In the genomic region with DNA sequence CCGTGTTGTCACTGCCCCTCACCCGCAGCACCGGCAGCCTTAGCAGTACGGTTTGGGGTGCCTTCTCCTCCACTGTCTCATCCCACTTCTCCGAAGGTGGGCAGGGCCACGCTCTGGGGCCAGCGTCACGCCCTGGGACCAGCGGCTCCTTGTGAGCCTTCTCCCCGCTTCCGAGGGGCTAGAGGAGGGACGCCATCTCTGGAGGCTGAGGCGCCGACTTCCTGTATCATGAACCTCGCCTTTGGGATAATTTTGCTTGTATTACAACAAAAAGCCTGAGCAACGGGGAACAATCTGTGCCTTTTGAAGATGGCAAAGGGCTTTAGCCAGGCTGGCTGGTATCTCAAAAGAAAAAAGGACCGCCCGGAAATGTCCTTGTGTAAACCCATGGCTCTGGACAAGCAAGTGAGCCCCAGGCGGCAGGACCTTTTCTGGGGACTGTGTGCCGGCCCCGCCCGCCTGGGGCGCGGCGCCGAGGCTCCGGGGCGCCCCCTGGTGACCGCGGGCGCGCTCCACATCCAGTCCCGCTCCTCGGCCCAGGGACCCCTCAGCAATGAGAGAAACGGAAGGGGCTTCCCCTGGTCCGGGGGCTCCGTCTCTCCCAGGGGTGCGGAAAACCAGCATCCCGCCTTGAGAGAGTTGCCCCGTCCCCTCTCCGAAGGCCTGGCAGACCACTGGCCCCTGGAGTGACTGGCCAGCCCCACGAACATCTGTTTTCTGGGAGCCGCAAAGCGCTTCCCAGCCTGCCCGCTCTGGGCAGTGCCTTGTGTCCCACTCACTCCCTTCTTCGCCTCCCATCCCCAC, we compare ENCODE assay signal across 8 cellular contexts. TPM values are rescaled to one million over a fixed set of nuclear protein-coding genes. Genes with fewer than 3 reads are reported as not detected.
A peak's percentile ranks its signal among the peaks of the same experiment; 100 is the strongest.
DNase-seq lines count a peak whose midpoint lies in the region; ATAC-seq lines count a peak whose summit lies in the region.

No MANE protein-coding gene starts in this region.

- H3K36me3 Mint-ChIP-seq in activated CD8-positive, alpha-beta T cell treated with anti-CD3 and anti-CD28 coated beads, Interleukin-2, amount 10 ng/mL, durations not matched to agents 7 days and 5 days (ENCODE audit: low read depth), result no peaks in the 10 kb centered on the region
- H3K36me3 Mint-ChIP-seq in effector memory CD8-positive, alpha-beta T cell (ENCODE audit: insufficient read depth), result no peaks in the 10 kb centered on the region

- H3K9ac ChIP-seq in mesenchymal stem cell (ENCODE audit: low read length), result peak overlapping the region; percentile 89

- peak overlapping the region; percentile 97 for H4K91ac ChIP-seq in mesenchymal stem cell (ENCODE audit: low read length)

- H3K9me3 Mint-ChIP-seq in activated CD8-positive, alpha-beta T cell treated with anti-CD3 and anti-CD28 coated beads, Interleukin-2, amount 10 ng/mL, durations not matched to agents 7 days and 5 days (ENCODE audit: insufficient read depth), result no peaks in the 10 kb centered on the region
- no peaks in the 10 kb centered on the region for H3K9me3 Mint-ChIP-seq in effector memory CD8-positive, alpha-beta T cell

- H3K4me3 Mint-ChIP-seq in activated CD8-positive, alpha-beta T cell treated with anti-CD3 and anti-CD28 coated beads, Interleukin-2, amount 10 ng/mL, durations not matched to agents 7 days and 5 days, result peak overlapping the region; percentile 71
- peak overlapping the region; percentile 64 to 68 for H3K4me3 Mint-ChIP-seq in effector memory CD8-positive, alpha-beta T cell

- no peaks in the 10 kb centered on the region for H3K27me3 Mint-ChIP-seq in activated CD8-positive, alpha-beta T cell treated with anti-CD3 and anti-CD28 coated beads, Interleukin-2, amount 10 ng/mL, durations not matched to agents 7 days and 5 days (ENCODE audit: low read depth)
- H3K27me3 Mint-ChIP-seq in effector memory CD8-positive, alpha-beta T cell, result no peaks in the 10 kb centered on the region

- no peaks in the 10 kb centered on the region for H3K27me3 ChIP-seq in mesenchymal stem cell (ENCODE audit: control insufficient read depth in 1 of 2, insufficient read depth in 1 of 2, low read length in 2 of 2)

- 8% methylated on average over 43 of the region's 46 CpGs for WGBS in mesenchymal stem cell

- H2BK5ac ChIP-seq in mesenchymal stem cell (ENCODE audit: low read depth, low read length, poor library complexity, severe bottlenecking), result peak overlapping the region; percentile 95

- H3K4me3 ChIP-seq in mesenchymal stem cell (ENCODE audit: insufficient read depth in 1 of 2, low read depth in 1 of 2, low read length in 2 of 2), result peak overlapping the region; percentile 34 to 76

- H3K4me1 ChIP-seq in mesenchymal stem cell (ENCODE audit: control insufficient read depth, insufficient read depth, low read depth, low read length), result peaks cover 49% of the 10 kb centered on the region

- H3K79me1 ChIP-seq in mesenchymal stem cell (replicated peaks; ENCODE audit: low read length, poor library complexity, severe bottlenecking), result peaks cover 12% of the 10 kb centered on the region

- peak overlapping the region; percentile 96 to 98 for H3K18ac ChIP-seq in mesenchymal stem cell (ENCODE audit: low read depth in 1 of 2, low read length in 2 of 2)

- peak overlapping the region in 1 of 2 experiments; percentile 96 for H3K14ac ChIP-seq in mesenchymal stem cell (ENCODE audit: low read length in 2 of 2)

- H4K8ac ChIP-seq in mesenchymal stem cell (ENCODE audit: low read length), result peak overlapping the region; percentile 99

- POLR2A ChIA-PET in activated CD8-positive, alpha-beta T cell treated with anti-CD3 and anti-CD28 coated beads, Interleukin-2, amount 10 ng/mL, durations not matched to agents 7 days and 5 days (lab: Charles Lee), result no interaction called here

- H3K27ac Mint-ChIP-seq in activated CD8-positive, alpha-beta T cell treated with anti-CD3 and anti-CD28 coated beads, Interleukin-2, amount 10 ng/mL, durations not matched to agents 7 days and 5 days, result peak overlapping the region; percentile 87
- peak overlapping the region in 1 of 2 donors; percentile 54 for H3K27ac Mint-ChIP-seq in effector memory CD8-positive, alpha-beta T cell

- peak overlapping the region; percentile 65 for H2AFZ ChIP-seq in mesenchymal stem cell (ENCODE audit: low read depth, low read length)

- peak overlapping the region; percentile 93 for H2BK120ac ChIP-seq in mesenchymal stem cell (ENCODE audit: low read depth, low read length)

- H3K9me3 ChIP-seq in mesenchymal stem cell (ENCODE audit: control insufficient read depth, low read length), result no peaks in the 10 kb centered on the region

- ATAC-seq in HG02798 (IDR thresholded peaks at IDR 0.05; ENCODE audit: poor library complexity, unreplicated experiment), result peak; percentile 71
- ATAC-seq in activated CD8-positive, alpha-beta T cell treated with anti-CD3 and anti-CD28 coated beads, Interleukin-2, amount 10 ng/mL, durations not matched to agents 7 days and 5 days, result peak; percentile 97
- ATAC-seq in effector memory CD8-positive, alpha-beta T cell (replicated peaks), result peak; percentile 98

- DNase-seq in SIG-M5 treated with dmso at 0.1 percent for 504 hours (lab: John Stamatoyannopoulos, UW; ENCODE audit: unreplicated experiment) (peak; percentile 58), SIG-M5 (lab: John Stamatoyannopoulos, UW) (no peak), NCI-H2171 treated with DMSO at 0.1 percent for 48 hours (lab: John Stamatoyannopoulos, UW) (peak; percentile 9), mesenchymal stem cell (peak; percentile 64)
- peak; percentile 71 for DNase-seq in activated CD8-positive, alpha-beta T cell treated with anti-CD3 and anti-CD28 coated beads, Interleukin-2, amount 10 ng/mL, durations not matched to agents 7 days and 5 days
- DNase-seq in effector memory CD8-positive, alpha-beta T cell, result peak; percentile 50 to 68 (median 65)
- peak; percentile 36 to 38 for DNase-seq in stimulated activated CD8-positive, alpha-beta memory T cell treated with anti-CD3 and anti-CD28 coated beads, Interleukin-2, amount 100 ng/mL, for 1 hour (ENCODE audit: low read depth in 2 of 2)

- H2AK5ac ChIP-seq in mesenchymal stem cell (ENCODE audit: low read length, severe bottlenecking), result peak overlapping the region; percentile 95

- H3K4ac ChIP-seq in mesenchymal stem cell (ENCODE audit: low read depth in 1 of 2, low read length in 2 of 2), result peak overlapping the region; percentile 93 to 97

- H3K4me1 Mint-ChIP-seq in activated CD8-positive, alpha-beta T cell treated with anti-CD3 and anti-CD28 coated beads, Interleukin-2, amount 10 ng/mL, durations not matched to agents 7 days and 5 days (ENCODE audit: low read depth), result peaks cover 28% of the 10 kb centered on the region
- peaks cover 1 to 7% of the 10 kb centered on the region in 2 donors for H3K4me1 Mint-ChIP-seq in effector memory CD8-positive, alpha-beta T cell (ENCODE audit: low read depth in 2 of 2)

- peak overlapping the region; percentile 82 to 96 for H2BK12ac ChIP-seq in mesenchymal stem cell (ENCODE audit: low read length in 2 of 2)

- peak overlapping the region; percentile 91 for H3K27ac ChIP-seq in mesenchymal stem cell (ENCODE audit: low read length, poor library complexity, severe bottlenecking)

- peak overlapping the region; percentile 66 for H3K4me2 ChIP-seq in mesenchymal stem cell (ENCODE audit: low read length, poor library complexity, severe bottlenecking)

- CTCF ChIA-PET in activated CD8-positive, alpha-beta T cell treated with anti-CD3 and anti-CD28 coated beads, Interleukin-2, amount 10 ng/mL, durations not matched to agents 7 days and 5 days (lab: Charles Lee), result interaction anchor here (0.7 to 2.7 kb wide), 6 partner anchors 9 to 42 kb away, joined by 3 to 35 read pairs (median 6); a partner anchor contains a TSS

- peak overlapping the region in 1 of 2 experiments; percentile 67 for H3K23ac ChIP-seq in mesenchymal stem cell (ENCODE audit: low read length in 2 of 2)

- peaks cover 40 to 49% of the 10 kb centered on the region in 2 experiments for H3K36me3 ChIP-seq in mesenchymal stem cell (ENCODE audit: control insufficient read depth in 1 of 2, insufficient read depth in 2 of 2, low read depth in 1 of 2, low read length in 2 of 2)

- H2BK15ac ChIP-seq in mesenchymal stem cell (ENCODE audit: low read depth, poor library complexity, severe bottlenecking), result peak overlapping the region; percentile 99

RNA-seq across cellular contexts. Expression of a gene that starts 3.8 kb away (rescaled TPM):
- total RNA-seq in activated CD8-positive, alpha-beta T cell treated with anti-CD3 and anti-CD28 coated beads, Interleukin-2, amount 10 ng/mL, durations not matched to agents 7 days and 5 days, result not detected
- 10.5 TPM for polyA plus RNA-seq in mesenchymal stem cell (2013, experiment 1 of 2)
- polyA plus RNA-seq in mesenchymal stem cell (2013, experiment 2 of 2), result 10.5 TPM

RNA-seq across cellular contexts. Expression of a gene that starts 15.2 kb away (rescaled TPM):
- 1 to 10 TPM in 1 of 2 experiments, under 1 TPM in 1; 0.76 to 1.6 TPM for total RNA-seq in activated CD8-positive, alpha-beta T cell treated with anti-CD3 and anti-CD28 coated beads, Interleukin-2, amount 10 ng/mL, durations not matched to agents 7 days and 5 days
- 30.8 TPM for polyA plus RNA-seq in mesenchymal stem cell (2013, experiment 1 of 2)
- 30.3 TPM for polyA plus RNA-seq in mesenchymal stem cell (2013, experiment 2 of 2)

RNA-seq across cellular contexts. Expression of a gene that starts 25.9 kb away (rescaled TPM):
- 10 to 100 TPM; 44.6 to 45.2 TPM for total RNA-seq in activated CD8-positive, alpha-beta T cell treated with anti-CD3 and anti-CD28 coated beads, Interleukin-2, amount 10 ng/mL, durations not matched to agents 7 days and 5 days
- polyA plus RNA-seq in mesenchymal stem cell (2013, experiment 1 of 2), result 13.5 TPM
- polyA plus RNA-seq in mesenchymal stem cell (2013, experiment 2 of 2), result 14.1 TPM
